Comparison of ENCODE assay signal across 20 cellular contexts in the genomic region with DNA sequence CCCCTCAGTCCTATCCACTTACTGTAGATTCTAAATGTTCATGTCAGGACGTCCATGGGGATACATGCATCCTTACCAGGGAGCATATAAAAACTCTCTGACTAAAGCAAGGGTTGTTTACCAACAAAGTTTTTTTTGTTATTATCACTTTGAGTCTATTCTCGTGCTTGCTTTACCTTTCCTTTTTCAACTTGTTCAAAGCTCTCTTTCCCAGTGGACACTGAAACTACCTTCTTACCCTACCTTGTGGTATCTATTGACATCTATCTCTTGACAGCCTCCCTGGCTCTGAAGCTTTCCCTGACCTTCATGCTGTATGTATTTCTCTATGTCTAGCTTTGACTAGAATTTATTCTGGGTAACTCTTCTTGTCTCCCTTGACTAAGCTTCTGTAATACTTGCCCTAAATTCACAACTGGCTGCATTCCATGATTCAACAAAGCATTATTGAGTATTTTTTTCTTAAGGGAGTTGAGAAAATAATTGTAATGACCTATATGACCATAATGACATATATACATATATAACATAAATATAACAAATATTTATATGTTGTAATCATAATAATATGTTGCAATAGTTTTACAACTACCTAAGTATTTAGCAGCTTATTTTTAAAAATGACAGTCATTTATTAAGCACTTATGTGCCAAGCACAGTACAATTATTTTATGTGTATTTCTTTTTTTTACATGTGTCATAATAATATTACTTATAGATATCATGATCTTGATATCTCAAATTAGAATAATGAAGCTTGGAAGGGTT.
A peak's percentile ranks its signal among the peaks of the same experiment; 100 is the strongest.
DNase-seq lines count a peak whose midpoint lies in the region; ATAC-seq, FAIRE-seq and TF ChIP-seq lines count a peak whose summit lies in the region.
"Had no signal": no experiment of that assay in that cellular context is flagged by ENCODE, and none has a peak within 500 bp of the region (broad histone marks: within the 10 kb centered on the region; RNA-seq: fewer than 3 reads in every experiment).

No MANE protein-coding gene starts in this region.

- H3K9ac ChIP-seq in K562 (ENCODE audit: insufficient read depth in 1 of 2, low read depth in 2 of 2, low read length in 2 of 2) (no peak overlapping the region), mammary epithelial cell (ENCODE audit: insufficient read depth, low read length) (no peak overlapping the region)
- H3K9ac ChIP-seq: BLaER1 treated with 17β-estradiol and CSF1 and Interleukin-3, amounts not matched to agents 10 nM and 100 nM had no signal

- no peaks in the 10 kb centered on the region for H3K9me1 ChIP-seq in K562 (ENCODE audit: control insufficient read depth, insufficient read depth, low read length)

- no peaks in the 10 kb centered on the region for H3K27me3 ChIP-seq in K562 (ENCODE audit: control insufficient read depth in 2 of 2, insufficient read depth in 2 of 2, low read length in 2 of 2)
- H3K27me3 ChIP-seq in pancreas = no peaks in the 10 kb centered on the region
- no peaks in the 10 kb centered on the region for H3K27me3 ChIP-seq in heart left ventricle
- no peaks in the 10 kb centered on the region for H3K27me3 ChIP-seq in mammary epithelial cell (ENCODE audit: insufficient read depth, low read length)
- H3K27me3 ChIP-seq: BLaER1 treated with 17β-estradiol and CSF1 and Interleukin-3, amounts not matched to agents 10 nM and 100 nM had no signal

- in situ Hi-C loops in K562 (cut with MboI) = no loop called here
- in situ Hi-C loops in mammary epithelial cell (cut with MboI; ENCODE audit: low sequenced_read_pairs in 2 of 2) = no loop called here

- no peaks in the 10 kb centered on the region for H4K20me1 ChIP-seq in K562 (replicated peaks; ENCODE audit: control insufficient read depth, insufficient read depth, low read length)
- no peaks in the 10 kb centered on the region for H4K20me1 ChIP-seq in mammary epithelial cell (ENCODE audit: insufficient read depth, low read length)
- H4K20me1 ChIP-seq: BLaER1 treated with 17β-estradiol and CSF1 and Interleukin-3, amounts not matched to agents 10 nM and 100 nM had no signal

- TF ChIP-seq POLR2A in K562 (conservative IDR thresholded peaks at IDR 0.05) (no peak), heart left ventricle (IDR thresholded peaks at IDR 0.05) (no peak)

- ATAC-seq in K562 = no peak
- ATAC-seq in pancreas = no peak
- ATAC-seq in heart left ventricle = no peak
- ATAC-seq: A549; CD8-positive, alpha-beta T cell had no signal

- no peak overlapping the region for H3K27ac ChIP-seq in K562 (ENCODE audit: extremely low read depth, low read depth, low read length)
- no peak overlapping the region for H3K27ac ChIP-seq in pancreas
- H3K27ac ChIP-seq in heart left ventricle = no peak overlapping the region
- H3K27ac ChIP-seq in mammary epithelial cell (ENCODE audit: insufficient read depth, low read depth, low read length) = no peak overlapping the region
- H3K27ac ChIP-seq: A549; BLaER1 treated with 17β-estradiol and CSF1 and Interleukin-3, amounts not matched to agents 10 nM and 100 nM; C4-2B had no signal

- DNase-seq in K562 (ENCODE audit: extremely low read depth in 1 of 4, low spot score in 3 of 4) = no peak
- no peak for DNase-seq in pancreas
- DNase-seq in heart left ventricle = no peak
- DNase-seq in mammary epithelial cell = no peak
- DNase-seq in cerebellar nuclear complex (lab: John Stamatoyannopoulos, UW) = no peak
- DNase-seq: 8988T; AML-193; Caco-2; Calu3; CD4-positive, alpha-beta T cell; CD8-positive, alpha-beta T cell; DMS79 treated with DMSO at 0.1 percent for 48 hours; GF-D8 had no signal

- no TSS peak for BruUV-seq in K562 (replicated peaks; lab: Mats Ljungman, UMichigan)
- BruUV-seq in mammary epithelial cell (replicated peaks; lab: Mats Ljungman, UMichigan) = no TSS peak

- H3K4me1 ChIP-seq in K562 (replicated peaks in 1 of 2; ENCODE audit: control insufficient read depth in 2 of 2, insufficient read depth in 2 of 2, low read length in 2 of 2) = no peaks in the 10 kb centered on the region
- H3K4me1 ChIP-seq in pancreas = no peaks in the 10 kb centered on the region
- H3K4me1 ChIP-seq in heart left ventricle = no peaks in the 10 kb centered on the region
- no peaks in the 10 kb centered on the region for H3K4me1 ChIP-seq in mammary epithelial cell (ENCODE audit: insufficient read depth, low read length)
- H3K4me1 ChIP-seq: A549, Caco-2 had no signal

- H2AFZ ChIP-seq in K562 (ENCODE audit: low read depth, low read length) = no peak overlapping the region
- H2AFZ ChIP-seq in mammary epithelial cell (ENCODE audit: low read depth, low read length) = no peak overlapping the region

- H3K79me2 ChIP-seq in K562 (ENCODE audit: control insufficient read depth, insufficient read depth, low read length) (no peaks in the 10 kb centered on the region), mammary epithelial cell (ENCODE audit: insufficient read depth, low read length) (no peaks in the 10 kb centered on the region)

- H3K36me3 ChIP-seq in K562 (ENCODE audit: control insufficient read depth, insufficient read depth, low read length) = no peaks in the 10 kb centered on the region
- no peaks in the 10 kb centered on the region for H3K36me3 ChIP-seq in pancreas
- H3K36me3 ChIP-seq in heart left ventricle = no peaks in the 10 kb centered on the region
- H3K36me3 ChIP-seq in mammary epithelial cell (ENCODE audit: insufficient read depth, low read length) = no peaks in the 10 kb centered on the region
- H3K36me3 ChIP-seq: BLaER1 treated with 17β-estradiol and CSF1 and Interleukin-3, amounts not matched to agents 10 nM and 100 nM had no signal

- POLR2A ChIA-PET in K562 (lab: Yijun Ruan, JAX) = interaction anchor here (0.7 to 1.0 kb wide), 3 partner anchors 15 to 25 kb away, joined by 3 read pairs; no protein-coding TSS in a partner anchor

- H3K4me2 ChIP-seq in K562 (ENCODE audit: insufficient read depth, low read length) (no peak overlapping the region), mammary epithelial cell (ENCODE audit: insufficient read depth, low read depth, low read length) (no peak overlapping the region)
- H3K4me2 ChIP-seq: A549; BLaER1 treated with 17β-estradiol and CSF1 and Interleukin-3, amounts not matched to agents 10 nM and 100 nM had no signal

- dilution Hi-C loops in mammary epithelial cell (cut with HindIII; ENCODE audit: low sequenced_read_pairs) = no loop called here

- TF ChIP-seq EP300 in K562 (IDR thresholded peaks at IDR 0.05; ENCODE audit: low read length) = no peak

- WGBS in K562 (ENCODE audit: insufficient coverage, low coverage, missing lambda C conversion rate) = 0% methylated on average over 2 of the region's 2 CpGs
- 40 to 73% methylated on average over 2 of the region's 2 CpGs for WGBS in pancreas, 2 donors
- WGBS in heart left ventricle, 4 donors = 63 to 92% (median 76%) methylated on average over 2 of the region's 2 CpGs
- 81% methylated on average over 2 of the region's 2 CpGs for WGBS in mammary epithelial cell (ENCODE audit: low coverage, missing lambda C conversion rate)

- CTCF ChIA-PET in K562 (lab: Yijun Ruan, JAX; ENCODE audit: low intra/inter-chr PET ratio) (no interaction called here), mammary epithelial cell (lab: Charles Lee; ENCODE audit: low non-redundant PET) (no interaction called here)

- FAIRE-seq in K562 (lab: Jason Lieb, UNC) (no peak), pancreas (lab: Jason Lieb, UNC) (peak; percentile 51)
- FAIRE-seq: A549, D721Med, G401.6, GM12891, GM19239 had no signal

- H3K9me3 ChIP-seq in K562 (replicated peaks; ENCODE audit: control insufficient read depth, insufficient read depth, low read depth, low read length) = no peaks in the 10 kb centered on the region; the same call in 1 of the 2 replicates
- H3K9me3 ChIP-seq in pancreas = no peaks in the 10 kb centered on the region
- peaks cover 0 to 7% (median 0%) of the 10 kb centered on the region in 12 donors for H3K9me3 ChIP-seq in heart left ventricle
- no peaks in the 10 kb centered on the region for H3K9me3 ChIP-seq in mammary epithelial cell (replicated peaks; ENCODE audit: insufficient read depth, low read length)
- H3K9me3 ChIP-seq: A549, Caco-2 had no signal

- no peak for TF ChIP-seq RAD21 in K562 (CRISPR knock-in tag; conservative IDR thresholded peaks at IDR 0.05 in 1 of 2, IDR thresholded peaks at IDR 0.05 in 1 of 2)

- no peak overlapping the region for H3K4me3 ChIP-seq in K562
- H3K4me3 ChIP-seq in pancreas = no peak overlapping the region
- H3K4me3 ChIP-seq in heart left ventricle = no peak overlapping the region
- no peak overlapping the region for H3K4me3 ChIP-seq in mammary epithelial cell (replicated peaks in 1 of 3; ENCODE audit: insufficient read depth in 1 of 3, low read depth in 2 of 3, low read length in 3 of 3)
- H3K4me3 ChIP-seq: A549; BLaER1 treated with 17β-estradiol and CSF1 and Interleukin-3, amounts not matched to agents 10 nM and 100 nM had no signal

- intact Hi-C loops in K562 (cut with micrococcal nuclease) = no loop called here
- intact Hi-C loops in pancreas (cut with DNase I) = no loop called here
- intact Hi-C loops in heart left ventricle (cut with DNase I) = no loop called here
- intact Hi-C loops in mammary epithelial cell (cut with micrococcal nuclease) = no loop called here

- TF ChIP-seq CTCF in K562 (IDR thresholded peaks at IDR 0.05 in 2 of 3, conservative IDR thresholded peaks at IDR 0.05 in 1 of 3; ENCODE audit: insufficient read depth in 2 of 3, low read depth in 1 of 3, low read length in 3 of 3) (no peak), pancreas (IDR thresholded peaks at IDR 0.05) (no peak), heart left ventricle (IDR thresholded peaks at IDR 0.05) (no peak), mammary epithelial cell (conservative IDR thresholded peaks at IDR 0.05 in 1 of 2, IDR thresholded peaks at IDR 0.05 in 1 of 2; ENCODE audit: extremely low read depth in 1 of 2, insufficient read depth in 1 of 2, low read depth in 1 of 2, low read length in 2 of 2) (no peak)

TF ChIP-seq in K562, 482 proteins besides CTCF, POLR2A, EP300 and RAD21:
- 0 out of 2 replicates have a peak, but pooled peaks have one; percentile 41 for TF ChIP-seq MCM3 (IDR thresholded peaks at IDR 0.05)
- TF ChIP-seq CEBPG (CRISPR knock-in tag; IDR thresholded peaks at IDR 0.05) = no peak
- peak in 1 of 2 experiments; percentile 76; a peak in 2 of 4 replicates for TF ChIP-seq CEBPG (tag; conservative IDR thresholded peaks at IDR 0.05 in 1 of 2, IDR thresholded peaks at IDR 0.05 in 1 of 2)
- peak; percentile 51 to 81; a peak in 1 of 4 replicates for TF ChIP-seq MCM7 (IDR thresholded peaks at IDR 0.05)
- TF ChIP-seq EGR1 (conservative IDR thresholded peaks at IDR 0.05) = no peak
- peak; percentile 95 for TF ChIP-seq CEBPB (tag; IDR thresholded peaks at IDR 0.05)
- 0 out of 2 replicates have a peak, but pooled peaks have one; percentile 19 for TF ChIP-seq FOXJ2 (tag; IDR thresholded peaks at IDR 0.05)
